ENCODE assay signal across 9 cellular contexts in genomic region chr2:69997296-69998184, GRCh38. TPM values are rescaled to one million over a fixed set of nuclear protein-coding genes. Genes with fewer than 3 reads are reported as not detected.
DNase-seq lines count a peak whose midpoint lies in the region; ATAC-seq and TF ChIP-seq lines count a peak whose summit lies in the region.
"Had no signal": no experiment of that assay in that cellular context is flagged by ENCODE, and none has a peak within 500 bp of the region (broad histone marks: within the 10 kb centered on the region; RNA-seq: fewer than 3 reads in every experiment).

No MANE protein-coding gene starts in this region.

- intact Hi-C loops in vagina (cut with DNase I), result no loop called here
- intact Hi-C loops in A673 (cut with micrococcal nuclease; ENCODE audit: unreplicated experiment), result no loop called here

- H3K4me3 ChIP-seq in vagina (no peak overlapping the region), A673 (ENCODE audit: low read depth, low read length, poor library complexity, severe bottlenecking) (no peak overlapping the region)

- no peak for ATAC-seq in GM19467 (IDR thresholded peaks at IDR 0.05; ENCODE audit: unreplicated experiment)

- H3K9me3 ChIP-seq in vagina (no peaks in the 10 kb centered on the region), A673 (ENCODE audit: low read depth, low read length, poor library complexity, severe bottlenecking) (no peaks in the 10 kb centered on the region)

- TF ChIP-seq CTCF in vagina (IDR thresholded peaks at IDR 0.05) (no peak), A673 (conservative IDR thresholded peaks at IDR 0.05; ENCODE audit: low read depth, low read length) (no peak)

- peak; percentile 37 for DNase-seq in stimulated activated CD4-positive, alpha-beta T cell treated with anti-CD3 and anti-CD28 coated beads, Interleukin-15, amount 100 ng/mL, for 24 hours
- DNase-seq in stimulated activated CD4-positive, alpha-beta T cell treated with anti-CD3 and anti-CD28 coated beads, Interleukin-4, amount 100 ng/mL, for 4 hours, result no peak
- peak; percentile 54 for DNase-seq in activated CD8-positive, alpha-beta memory T cell treated with anti-CD3 and anti-CD28 coated beads, Interleukin-2, amount 50 U/mL, for 48 hours
- DNase-seq in kidney glomerular epithelial cell (lab: John Stamatoyannopoulos, UW) (peak; percentile 62), vagina (ENCODE audit: extremely low spot score in 2 of 2) (no peak), T-helper 9 cell (no peak), A673 (ENCODE audit: low spot score) (no peak)
- DNase-seq: NCI-H510A treated with DMSO at 0.1 percent for 48 hours had no signal

- H3K27me3 ChIP-seq in vagina, result no peaks in the 10 kb centered on the region
- H3K27me3 ChIP-seq in A673 (replicated peaks; ENCODE audit: insufficient read depth, low read depth, low read length, poor library complexity), result no peaks in the 10 kb centered on the region

- peak overlapping the region; percentile 61 for H3K27ac ChIP-seq in vagina
- H3K27ac ChIP-seq in A673 (ENCODE audit: low read depth, low read length, poor library complexity, severe bottlenecking), result no peak overlapping the region

- POLR2A ChIA-PET in A673 (lab: Charles Lee; ENCODE audit: low non-redundant PET), result no interaction called here

- TF ChIP-seq POLR2A in vagina (IDR thresholded peaks at IDR 0.05), result no peak

- H3K4me1 ChIP-seq in vagina (no peaks in the 10 kb centered on the region), A673 (ENCODE audit: insufficient read depth, low read length, poor library complexity, severe bottlenecking) (peaks cover 7% of the 10 kb centered on the region)

- no TSS peak for BruUV-seq in A673 (replicated peaks; lab: Mats Ljungman, UMichigan)

- H3K36me3 ChIP-seq in vagina (peaks cover 0 to 9% of the 10 kb centered on the region in 2 donors), A673 (ENCODE audit: insufficient read depth, low read length, poor library complexity, severe bottlenecking) (no peaks in the 10 kb centered on the region)

- CTCF ChIA-PET in A673 (lab: Charles Lee), result no interaction called here

RNA-seq across cellular contexts. Expression of gene ASPRV1, which starts 36.1 kb away (rescaled TPM):
- total RNA-seq in vagina (0.49 TPM), A673 (2021) (0.59 and 0.73 TPM in 2 replicates)

Comparison
In these comparisons a context has a peak if more than half of its experiments do, and no peak if none do; other contexts are left out.
1. DNase-seq: peak in stimulated activated CD4-positive, alpha-beta T cell treated with anti-CD3 and anti-CD28 coated beads, Interleukin-15, amount 100 ng/mL, for 24 hours (single experiment), activated CD8-positive, alpha-beta memory T cell treated with anti-CD3 and anti-CD28 coated beads, Interleukin-2, amount 50 U/mL, for 48 hours (single experiment) and kidney glomerular epithelial cell (single experiment); none in stimulated activated CD4-positive, alpha-beta T cell treated with anti-CD3 and anti-CD28 coated beads, Interleukin-4, amount 100 ng/mL, for 4 hours (0 of 2), vagina (0 of 2), T-helper 9 cell (single experiment) and A673 (single experiment).